14 cellular contexts compared by ENCODE assay signal in the genomic region with DNA sequence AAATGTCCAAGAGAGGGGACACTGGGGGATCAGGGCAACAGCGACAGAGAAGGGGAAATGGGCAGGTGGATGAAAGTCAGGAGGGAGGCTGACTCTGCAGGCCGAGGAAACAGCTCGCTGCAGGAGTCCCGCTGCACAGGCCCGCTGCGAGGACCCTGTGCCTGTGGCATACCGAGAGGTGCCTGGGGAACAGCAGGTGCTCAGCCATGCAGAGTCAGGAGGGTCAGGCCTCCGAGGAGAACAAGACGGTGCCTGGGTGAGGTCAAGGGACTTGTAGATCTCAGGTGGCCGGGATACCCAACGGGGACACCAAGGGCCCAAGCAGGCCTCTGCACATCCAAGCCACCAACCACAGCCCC.
DNase-seq lines count a peak whose midpoint lies in the region; ATAC-seq and TF ChIP-seq lines count a peak whose summit lies in the region.
"Had no signal": no experiment of that assay in that cellular context is flagged by ENCODE, and none has a peak within 500 bp of the region (broad histone marks: within the 10 kb centered on the region; RNA-seq: fewer than 3 reads in every experiment).

No MANE protein-coding gene starts in this region.

- peaks cover 39% of the 10 kb centered on the region for H3K4me1 Mint-ChIP-seq in progenitor cell of endocrine pancreas (ENCODE audit: low read depth)

- TF ChIP-seq CTCF in esophagus muscularis mucosa (IDR thresholded peaks at IDR 0.05) (no peak), progenitor cell of endocrine pancreas (IDR thresholded peaks at IDR 0.05; ENCODE audit: unreplicated experiment) (no peak)

- peak overlapping the region; percentile 71 to 86 (median 75); a peak in 21 of 22 replicates for H3K4me2 ChIP-seq in BLaER1 treated with 17β-estradiol and CSF1 and Interleukin-3, amounts not matched to agents 10 nM and 100 nM

- H3K27me3 Mint-ChIP-seq in progenitor cell of endocrine pancreas, result no peaks in the 10 kb centered on the region

- H4K20me1 ChIP-seq in BLaER1 treated with 17β-estradiol and CSF1 and Interleukin-3, amounts not matched to agents 10 nM and 100 nM, result peaks cover 99 to 100% (median 100%) of the 10 kb centered on the region in 11 experiments

- 0 out of 22 replicates have a peak overlapping the region, but pooled peaks of 1 of the 11 experiments have one; percentile 21 for H3K9ac ChIP-seq in BLaER1 treated with 17β-estradiol and CSF1 and Interleukin-3, amounts not matched to agents 10 nM and 100 nM
- no peak overlapping the region for H3K9ac ChIP-seq in HUES48 (ENCODE audit: low read depth, low read length)

- H3K4me3 Mint-ChIP-seq in progenitor cell of endocrine pancreas (ENCODE audit: low read depth), result no peak overlapping the region

- peaks cover 5% of the 10 kb centered on the region for H3K36me3 Mint-ChIP-seq in progenitor cell of endocrine pancreas (ENCODE audit: insufficient read depth)

- H3K27me3 ChIP-seq in BLaER1 treated with 17β-estradiol and CSF1 and Interleukin-3, amounts not matched to agents 10 nM and 100 nM, result no peaks in the 10 kb centered on the region
- H3K27me3 ChIP-seq in HUES48 (ENCODE audit: control insufficient read depth, insufficient read depth, low read length), result no peaks in the 10 kb centered on the region
- no peaks in the 10 kb centered on the region for H3K27me3 ChIP-seq in esophagus muscularis mucosa

- no peaks in the 10 kb centered on the region for H3K9me3 Mint-ChIP-seq in progenitor cell of endocrine pancreas (ENCODE audit: low read depth)

- H3K4me3 ChIP-seq in BLaER1 treated with 17β-estradiol and CSF1 and Interleukin-3, amounts not matched to agents 10 nM and 100 nM, result no peak overlapping the region
- no peak overlapping the region for H3K4me3 ChIP-seq in HUES48 (ENCODE audit: low read depth, low read length)
- no peak overlapping the region for H3K4me3 ChIP-seq in esophagus muscularis mucosa

- H3K9me3 ChIP-seq in BLaER1 treated with 17β-estradiol and CSF1 and Interleukin-3, amounts not matched to agents 10 nM and 100 nM (replicated peaks in 1 of 11), result no peaks in the 10 kb centered on the region
- no peaks in the 10 kb centered on the region for H3K9me3 ChIP-seq in HUES48 (ENCODE audit: control insufficient read depth, insufficient read depth, low read length)
- no peaks in the 10 kb centered on the region for H3K9me3 ChIP-seq in esophagus muscularis mucosa

- H3K27ac ChIP-seq in BLaER1 treated with 17β-estradiol and CSF1 and Interleukin-3, amounts not matched to agents 10 nM and 100 nM, result no peak overlapping the region
- peak overlapping the region; percentile 81 for H3K27ac ChIP-seq in HUES48 (ENCODE audit: low read depth, low read length)
- peak overlapping the region; percentile 73 to 83 (median 76) for H3K27ac ChIP-seq in esophagus muscularis mucosa (replicated peaks in 1 of 4)

- peak overlapping the region; percentile 78 for H3K27ac Mint-ChIP-seq in progenitor cell of endocrine pancreas

- intact Hi-C loops in esophagus muscularis mucosa (cut with DNase I), result loop anchor here (10.0 kb wide), 1 partner anchor 55 kb away; no protein-coding TSS in a partner anchor

- TF ChIP-seq EP300 in esophagus muscularis mucosa (IDR thresholded peaks at IDR 0.05), result no peak

- 93% methylated on average over 7 of the region's 11 CpGs for WGBS in esophagus muscularis mucosa

- peaks cover 88 to 98% (median 95%) of the 10 kb centered on the region in 10 experiments for H3K4me1 ChIP-seq in BLaER1 treated with 17β-estradiol and CSF1 and Interleukin-3, amounts not matched to agents 10 nM and 100 nM
- H3K4me1 ChIP-seq in HUES48 (ENCODE audit: control insufficient read depth, insufficient read depth, low read length) (peaks cover 36% of the 10 kb centered on the region), esophagus muscularis mucosa (peaks cover 76 to 97% (median 93%) of the 10 kb centered on the region in 4 donors)

- TF ChIP-seq POLR2A in esophagus muscularis mucosa (IDR thresholded peaks at IDR 0.05; ENCODE audit: low read depth), result no peak

- DNase-seq in esophagus muscularis mucosa (ENCODE audit: extremely low spot score) (no peak), progenitor cell of endocrine pancreas (ENCODE audit: low spot score, unreplicated experiment) (no peak), NCI-H510A (lab: John Stamatoyannopoulos, UW) (no peak), NCI-H524 (lab: John Stamatoyannopoulos, UW) (no peak), NAMALWA (ENCODE audit: low spot score) (no peak)
- DNase-seq: activated CD4-positive, alpha-beta T cell treated with anti-CD3 and anti-CD28 coated beads for 48 hours; DMS 273 treated with DMSO at 0.1 percent for 48 hours; SHP77 treated with DMSO at 0.1 percent for 48 hours; stimulated activated CD4-positive, alpha-beta T cell treated with anti-CD3 and anti-CD28 coated beads, Interleukin-2, amount 100 ng/mL, for 24 hours; T1000 had no signal

- no peak for ATAC-seq in GM21786 (IDR thresholded peaks at IDR 0.05; ENCODE audit: unreplicated experiment)
- ATAC-seq: HepG2 had no signal

- peaks cover 3 to 38% (median 6%) of the 10 kb centered on the region in 11 experiments; a peak in 18 of 22 replicates for H3K36me3 ChIP-seq in BLaER1 treated with 17β-estradiol and CSF1 and Interleukin-3, amounts not matched to agents 10 nM and 100 nM
- H3K36me3 ChIP-seq in HUES48 (ENCODE audit: control insufficient read depth, insufficient read depth, low read length), result peaks cover 6% of the 10 kb centered on the region
- peaks cover 3 to 7% (median 4%) of the 10 kb centered on the region in 4 donors for H3K36me3 ChIP-seq in esophagus muscularis mucosa

Comparison
In these comparisons a context has a peak if more than half of its experiments do, and no peak if none do; other contexts are left out.
1. H3K27ac ChIP-seq: peak in HUES48 (single experiment) and esophagus muscularis mucosa (4 of 4); none in BLaER1 treated with 17β-estradiol and CSF1 and Interleukin-3, amounts not matched to agents 10 nM and 100 nM (0 of 11).